ENCODE assay signal across 2 cellular contexts in the genomic region with DNA sequence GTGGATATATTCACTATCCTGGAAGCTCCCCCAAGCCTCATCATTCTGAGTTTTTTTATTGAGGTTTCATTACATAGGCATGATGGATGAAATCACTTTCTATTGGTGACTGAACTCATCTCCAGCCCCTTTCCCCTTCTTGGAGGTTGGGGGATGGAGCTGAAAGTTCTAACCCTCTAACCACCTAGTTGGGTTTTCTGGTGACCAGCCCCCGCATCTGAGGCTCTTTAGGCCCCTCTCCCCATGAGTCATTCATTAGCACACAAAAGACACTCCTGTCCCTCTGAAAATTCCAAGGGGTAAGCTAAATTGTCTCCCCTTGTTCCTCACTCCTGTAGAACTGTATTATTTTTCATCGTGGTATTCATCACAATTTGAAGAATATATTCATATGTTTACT.
A peak's percentile ranks its signal among the peaks of the same experiment; 100 is the strongest.
TF ChIP-seq lines count a peak whose summit lies in the region.

No MANE protein-coding gene starts in this region.

TF ChIP-seq in A549, 52 proteins besides CTCF, POLR2A, EP300 and RAD21:
- TF ChIP-seq, protein P1, sequence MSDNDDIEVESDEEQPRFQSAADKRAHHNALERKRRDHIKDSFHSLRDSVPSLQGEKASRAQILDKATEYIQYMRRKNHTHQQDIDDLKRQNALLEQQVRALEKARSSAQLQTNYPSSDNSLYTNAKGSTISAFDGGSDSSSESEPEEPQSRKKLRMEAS (IDR thresholded peaks at IDR 0.05), result no peak
- no peak for TF ChIP-seq NPAS2 (CRISPR knock-in tag; IDR thresholded peaks at IDR 0.05; ENCODE audit: borderline replicate concordance)
- no peak for TF ChIP-seq PHF8 (IDR thresholded peaks at IDR 0.05; ENCODE audit: borderline replicate concordance, low read depth)
- TF ChIP-seq, protein P2, sequence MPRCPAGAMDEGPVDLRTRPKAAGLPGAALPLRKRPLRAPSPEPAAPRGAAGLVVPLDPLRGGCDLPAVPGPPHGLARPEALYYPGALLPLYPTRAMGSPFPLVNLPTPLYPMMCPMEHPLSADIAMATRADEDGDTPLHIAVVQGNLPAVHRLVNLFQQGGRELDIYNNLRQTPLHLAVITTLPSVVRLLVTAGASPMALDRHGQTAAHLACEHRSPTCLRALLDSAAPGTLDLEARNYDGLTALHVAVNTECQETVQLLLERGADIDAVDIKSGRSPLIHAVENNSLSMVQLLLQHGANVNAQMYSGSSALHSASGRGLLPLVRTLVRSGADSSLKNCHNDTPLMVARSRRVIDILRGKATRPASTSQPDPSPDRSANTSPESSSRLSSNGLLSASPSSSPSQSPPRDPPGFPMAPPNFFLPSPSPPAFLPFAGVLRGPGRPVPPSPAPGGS (IDR thresholded peaks at IDR 0.05), result no peak
- no peak for TF ChIP-seq CHD4 (IDR thresholded peaks at IDR 0.05; ENCODE audit: borderline replicate concordance)
- TF ChIP-seq TP53 (CRISPR knock-in tag; IDR thresholded peaks at IDR 0.05), result no peak
- no peak for TF ChIP-seq ZFP36 (IDR thresholded peaks at IDR 0.05; ENCODE audit: borderline replicate concordance, partially characterized antibody)
- TF ChIP-seq SMC3 (IDR thresholded peaks at IDR 0.05), result no peak
- TF ChIP-seq, protein P3, sequence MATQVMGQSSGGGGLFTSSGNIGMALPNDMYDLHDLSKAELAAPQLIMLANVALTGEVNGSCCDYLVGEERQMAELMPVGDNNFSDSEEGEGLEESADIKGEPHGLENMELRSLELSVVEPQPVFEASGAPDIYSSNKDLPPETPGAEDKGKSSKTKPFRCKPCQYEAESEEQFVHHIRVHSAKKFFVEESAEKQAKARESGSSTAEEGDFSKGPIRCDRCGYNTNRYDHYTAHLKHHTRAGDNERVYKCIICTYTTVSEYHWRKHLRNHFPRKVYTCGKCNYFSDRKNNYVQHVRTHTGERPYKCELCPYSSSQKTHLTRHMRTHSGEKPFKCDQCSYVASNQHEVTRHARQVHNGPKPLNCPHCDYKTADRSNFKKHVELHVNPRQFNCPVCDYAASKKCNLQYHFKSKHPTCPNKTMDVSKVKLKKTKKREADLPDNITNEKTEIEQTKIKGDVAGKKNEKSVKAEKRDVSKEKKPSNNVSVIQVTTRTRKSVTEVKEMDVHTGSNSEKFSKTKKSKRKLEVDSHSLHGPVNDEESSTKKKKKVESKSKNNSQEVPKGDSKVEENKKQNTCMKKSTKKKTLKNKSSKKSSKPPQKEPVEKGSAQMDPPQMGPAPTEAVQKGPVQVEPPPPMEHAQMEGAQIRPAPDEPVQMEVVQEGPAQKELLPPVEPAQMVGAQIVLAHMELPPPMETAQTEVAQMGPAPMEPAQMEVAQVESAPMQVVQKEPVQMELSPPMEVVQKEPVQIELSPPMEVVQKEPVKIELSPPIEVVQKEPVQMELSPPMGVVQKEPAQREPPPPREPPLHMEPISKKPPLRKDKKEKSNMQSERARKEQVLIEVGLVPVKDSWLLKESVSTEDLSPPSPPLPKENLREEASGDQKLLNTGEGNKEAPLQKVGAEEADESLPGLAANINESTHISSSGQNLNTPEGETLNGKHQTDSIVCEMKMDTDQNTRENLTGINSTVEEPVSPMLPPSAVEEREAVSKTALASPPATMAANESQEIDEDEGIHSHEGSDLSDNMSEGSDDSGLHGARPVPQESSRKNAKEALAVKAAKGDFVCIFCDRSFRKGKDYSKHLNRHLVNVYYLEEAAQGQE (IDR thresholded peaks at IDR 0.05), result no peak
TF ChIP-seq in A549: peak in this region for 0.

TF ChIP-seq in H1, 55 proteins besides CTCF, POLR2A, EP300 and RAD21:
- TF ChIP-seq, protein P4, sequence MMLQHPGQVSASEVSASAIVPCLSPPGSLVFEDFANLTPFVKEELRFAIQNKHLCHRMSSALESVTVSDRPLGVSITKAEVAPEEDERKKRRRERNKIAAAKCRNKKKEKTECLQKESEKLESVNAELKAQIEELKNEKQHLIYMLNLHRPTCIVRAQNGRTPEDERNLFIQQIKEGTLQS (IDR thresholded peaks at IDR 0.05; ENCODE audit: insufficient read depth, low read depth, low read length), result no peak
- TF ChIP-seq CHD2 (IDR thresholded peaks at IDR 0.05; ENCODE audit: low read length) (no peak), JUND (IDR thresholded peaks at IDR 0.05; ENCODE audit: low read length) (peak; percentile 45; the same call in 1 of the 2 replicates)
TF ChIP-seq in H1: peak in this region for 1.
